14 cellular contexts compared by ENCODE assay signal in genomic region chr2:47007221-47007825, GRCh38.
A peak's percentile ranks its signal among the peaks of the same experiment; 100 is the strongest.
DNase-seq lines count a peak whose midpoint lies in the region; ATAC-seq and TF ChIP-seq lines count a peak whose summit lies in the region.
"Had no signal": no experiment of that assay in that cellular context is flagged by ENCODE, and none has a peak within 500 bp of the region (broad histone marks: within the 10 kb centered on the region; RNA-seq: fewer than 3 reads in every experiment).

No MANE protein-coding gene starts in this region.

- no peak overlapping the region for H3K4me3 ChIP-seq in heart right ventricle
- H3K4me3 ChIP-seq in colonic mucosa, result no peak overlapping the region
- H3K4me3 ChIP-seq: BLaER1, hepatocyte had no signal

- CTCF ChIA-PET in activated CD8-positive, alpha-beta T cell treated with anti-CD3 and anti-CD28 coated beads, Interleukin-2, amount 10 ng/mL, durations not matched to agents 7 days and 5 days (lab: Charles Lee), result no interaction called here

- no peaks in the 10 kb centered on the region for H3K9me3 Mint-ChIP-seq in activated CD8-positive, alpha-beta T cell treated with anti-CD3 and anti-CD28 coated beads, Interleukin-2, amount 10 ng/mL, durations not matched to agents 7 days and 5 days (ENCODE audit: insufficient read depth)
- H3K9me3 Mint-ChIP-seq: WTC11 had no signal

- POLR2A ChIA-PET in activated CD8-positive, alpha-beta T cell treated with anti-CD3 and anti-CD28 coated beads, Interleukin-2, amount 10 ng/mL, durations not matched to agents 7 days and 5 days (lab: Charles Lee), result no interaction called here

- H3K36me3 ChIP-seq in heart right ventricle (peaks cover 0 to 55% (median 10%) of the 10 kb centered on the region in 9 donors), colonic mucosa (no peaks in the 10 kb centered on the region)

- WGBS in heart right ventricle, 2 donors, result 50 to 64% methylated on average over 17 of the region's 17 CpGs

- H3K27ac Mint-ChIP-seq in activated CD8-positive, alpha-beta T cell treated with anti-CD3 and anti-CD28 coated beads, Interleukin-2, amount 10 ng/mL, durations not matched to agents 7 days and 5 days, result no peak overlapping the region

- TF ChIP-seq CTCF in heart right ventricle (IDR thresholded peaks at IDR 0.05) (no peak), colonic mucosa (IDR thresholded peaks at IDR 0.05) (no peak)

- no peak overlapping the region for H3K9ac ChIP-seq in colonic mucosa (ENCODE audit: low read depth in 2 of 2, low read length in 2 of 2)
- H3K9ac ChIP-seq: BLaER1 had no signal

- H3K27me3 Mint-ChIP-seq in activated CD8-positive, alpha-beta T cell treated with anti-CD3 and anti-CD28 coated beads, Interleukin-2, amount 10 ng/mL, durations not matched to agents 7 days and 5 days (ENCODE audit: low read depth), result no peaks in the 10 kb centered on the region
- H3K27me3 Mint-ChIP-seq: naive thymus-derived CD4-positive, alpha-beta T cell had no signal

- H3K27ac ChIP-seq in heart right ventricle (peak overlapping the region; percentile 31 to 89 (median 74)), colonic mucosa (no peak overlapping the region)
- H3K27ac ChIP-seq: BLaER1, hepatocyte had no signal

- H3K36me3 Mint-ChIP-seq in activated CD8-positive, alpha-beta T cell treated with anti-CD3 and anti-CD28 coated beads, Interleukin-2, amount 10 ng/mL, durations not matched to agents 7 days and 5 days (ENCODE audit: low read depth), result peaks cover 27% of the 10 kb centered on the region
- H3K36me3 Mint-ChIP-seq: WTC11 had no signal

- H3K4me1 ChIP-seq in heart right ventricle, result peaks cover 35 to 79% (median 50%) of the 10 kb centered on the region in 9 donors
- no peaks in the 10 kb centered on the region for H3K4me1 ChIP-seq in colonic mucosa

- DNase-seq in DMS 273 treated with DMSO at 0.1 percent for 48 hours (lab: John Stamatoyannopoulos, UW) (peak; percentile 35), NCI-H69 (lab: John Stamatoyannopoulos, UW) (peak; percentile 7), heart right ventricle (no peak), putamen (ENCODE audit: low spot score) (peak; percentile 74), activated gamma-delta T cell (lab: John Stamatoyannopoulos, UW) (no peak), colonic mucosa (no peak)
- no peak for DNase-seq in activated CD8-positive, alpha-beta T cell treated with anti-CD3 and anti-CD28 coated beads, Interleukin-2, amount 10 ng/mL, durations not matched to agents 7 days and 5 days
- DNase-seq: HCEC 1CT; naive thymus-derived CD4-positive, alpha-beta T cell; stimulated activated CD4-positive, alpha-beta T cell treated with anti-CD3 and anti-CD28 coated beads, Interleukin-4, amount 100 ng/mL, for 1 hour had no signal

- H3K4me1 Mint-ChIP-seq in activated CD8-positive, alpha-beta T cell treated with anti-CD3 and anti-CD28 coated beads, Interleukin-2, amount 10 ng/mL, durations not matched to agents 7 days and 5 days (ENCODE audit: low read depth), result peaks cover 7% of the 10 kb centered on the region

- ATAC-seq in heart right ventricle (peak in 7 of 8 donors; percentile 13 to 67 (median 38)), GM18861 (IDR thresholded peaks at IDR 0.05; ENCODE audit: unreplicated experiment) (no peak)
- no peak for ATAC-seq in activated CD8-positive, alpha-beta T cell treated with anti-CD3 and anti-CD28 coated beads, Interleukin-2, amount 10 ng/mL, durations not matched to agents 7 days and 5 days
- ATAC-seq: naive thymus-derived CD4-positive, alpha-beta T cell; WTC11 had no signal

- H3K9me3 ChIP-seq in heart right ventricle (no peaks in the 10 kb centered on the region), colonic mucosa (no peaks in the 10 kb centered on the region)
- H3K9me3 ChIP-seq: BLaER1 had no signal

- no peak overlapping the region for H3K4me3 Mint-ChIP-seq in activated CD8-positive, alpha-beta T cell treated with anti-CD3 and anti-CD28 coated beads, Interleukin-2, amount 10 ng/mL, durations not matched to agents 7 days and 5 days
- H3K4me3 Mint-ChIP-seq: naive thymus-derived CD4-positive, alpha-beta T cell; WTC11 had no signal

- intact Hi-C loops in heart right ventricle (cut with DNase I) (no loop called here), colonic mucosa (cut with DNase I) (no loop called here)

- H3K27me3 ChIP-seq in heart right ventricle (no peaks in the 10 kb centered on the region), colonic mucosa (no peaks in the 10 kb centered on the region)
- H3K27me3 ChIP-seq: BLaER1, hepatocyte had no signal

Comparison
In these comparisons a context has a peak if more than half of its experiments do, and no peak if none do; other contexts are left out.
1. DNase-seq: peak in DMS 273 treated with DMSO at 0.1 percent for 48 hours (single experiment), NCI-H69 (single experiment) and putamen (single experiment); none in heart right ventricle (0 of 2), activated CD8-positive, alpha-beta T cell treated with anti-CD3 and anti-CD28 coated beads, Interleukin-2, amount 10 ng/mL, durations not matched to agents 7 days and 5 days (single experiment), activated gamma-delta T cell (single experiment) and colonic mucosa (single experiment).
2. ATAC-seq: peak in heart right ventricle (7 of 8); none in activated CD8-positive, alpha-beta T cell treated with anti-CD3 and anti-CD28 coated beads, Interleukin-2, amount 10 ng/mL, durations not matched to agents 7 days and 5 days (single experiment) and GM18861 (single experiment).